Comparison of ENCODE assay signal across 24 cellular contexts in genomic region chr14:99950191-99950590, GRCh38.
"Had no signal": no experiment of that assay in that cellular context is flagged by ENCODE, and none has a peak within 500 bp of the region (broad histone marks: within the 10 kb centered on the region; RNA-seq: fewer than 3 reads in every experiment).

No MANE protein-coding gene starts in this region.

- H3K9me3 Mint-ChIP-seq: WTC11 had no signal

- H3K4me3 ChIP-seq: MG63 had no signal

- H3K27ac ChIP-seq: brain microvascular endothelial cell had no signal

- ATAC-seq: activated CD8-positive, alpha-beta T cell treated with anti-CD3 and anti-CD28 coated beads, Interleukin-2, amount 10 ng/mL, durations not matched to agents 7 days and 5 days; T-helper 17 cell had no signal

- H3K36me3 ChIP-seq: brain microvascular endothelial cell, MG63 had no signal

- DNase-seq: activated CD4-positive, alpha-beta T cell treated with anti-CD3 and anti-CD28 coated beads for 48 hours; activated CD4-positive, alpha-beta T cell treated with anti-CD3 and anti-CD28 coated beads, Interleukin-2, amount 50 U/mL, for 4 hours; activated CD4-positive, CD25-positive, alpha-beta regulatory T cell treated with anti-CD3 and anti-CD28 coated beads, Interleukin-2, amount 50 U/mL, for 72 hours; activated CD8-positive, alpha-beta memory T cell treated with anti-CD3 and anti-CD28 coated beads, Interleukin-2, amount 50 U/mL, for 48 hours; activated CD8-positive, alpha-beta T cell treated with anti-CD3 and anti-CD28 coated beads, Interleukin-2, amount 10 ng/mL, durations not matched to agents 7 days and 5 days; activated naive CD4-positive, alpha-beta T cell treated with anti-CD3 and anti-CD28 coated beads, Interleukin-2, amount 50 U/mL, for 16 hours; activated naive CD8-positive, alpha-beta T cell treated with anti-CD3 and anti-CD28 coated beads, Interleukin-2, amount 10 ng/mL, durations not matched to agents 7 days and 5 days; activated T-cell treated with anti-CD3 and anti-CD28 coated beads, Interleukin-2, amount 50 U/mL, for 1 hour; brain microvascular endothelial cell; cerebellar nuclear complex; MG63; NCI-H1105; NCI-H1436; NCI-H1694 treated with DMSO at 0.1 percent for 48 hours; NCI-H2029 treated with DMSO at 0.1 percent for 48 hours; NCI-H345; NCI-H510A; NCI-H526 treated with DMSO at 0.1 percent for 48 hours; NK-92 treated with Interleukin-12 subunit alpha and Interleukin-12 subunit beta, amount 100 ng/mL, for 24 hours; SIG-M5; T-helper 17 cell; T-helper 9 cell had no signal

- H3K27me3 ChIP-seq: brain microvascular endothelial cell, MG63 had no signal

- FAIRE-seq: RCC 7860 had no signal

- H3K9me3 ChIP-seq: MG63 had no signal

- H3K4me3 Mint-ChIP-seq: activated CD8-positive, alpha-beta T cell treated with anti-CD3 and anti-CD28 coated beads, Interleukin-2, amount 10 ng/mL, durations not matched to agents 7 days and 5 days; activated naive CD8-positive, alpha-beta T cell treated with anti-CD3 and anti-CD28 coated beads, Interleukin-2, amount 10 ng/mL, durations not matched to agents 7 days and 5 days; T-helper 17 cell; WTC11 had no signal

- H3K27ac Mint-ChIP-seq: activated CD8-positive, alpha-beta T cell treated with anti-CD3 and anti-CD28 coated beads, Interleukin-2, amount 10 ng/mL, durations not matched to agents 7 days and 5 days; activated naive CD8-positive, alpha-beta T cell treated with anti-CD3 and anti-CD28 coated beads, Interleukin-2, amount 10 ng/mL, durations not matched to agents 7 days and 5 days; T-helper 17 cell; WTC11 had no signal
